In genomic region chr7:78149787-78150186, GRCh38 we compare ENCODE assay signal across 14 cellular contexts.
DNase-seq lines count a peak whose midpoint lies in the region; ATAC-seq, FAIRE-seq and TF ChIP-seq lines count a peak whose summit lies in the region.
"Had no signal": no experiment of that assay in that cellular context is flagged by ENCODE, and none has a peak within 500 bp of the region (broad histone marks: within the 10 kb centered on the region; RNA-seq: fewer than 3 reads in every experiment).

No MANE protein-coding gene starts in this region.

- H3K36me3 ChIP-seq in thoracic aorta, result no peaks in the 10 kb centered on the region
- H3K36me3 ChIP-seq: neural progenitor cell, spleen had no signal

- peak; percentile 55 for FAIRE-seq in RCC 7860 (lab: Jason Lieb, UNC)
- FAIRE-seq: endometrium, HTR-8/SVneo had no signal

- H3K9me3 ChIP-seq in thoracic aorta, result no peaks in the 10 kb centered on the region
- H3K9me3 ChIP-seq: spleen had no signal

- TF ChIP-seq CTCF in thoracic aorta (IDR thresholded peaks at IDR 0.05), result no peak
- TF ChIP-seq CTCF in GM10266 (IDR thresholded peaks at IDR 0.05; ENCODE audit: control insufficient read depth, insufficient read depth, low read depth, missing control alignments), result no peak

- peak overlapping the region in 1 of 2 donors; percentile 48 for H3K27ac ChIP-seq in thoracic aorta
- H3K27ac ChIP-seq: neural progenitor cell, spleen had no signal

- H3K4me3 ChIP-seq in thoracic aorta, result no peak overlapping the region
- H3K4me3 ChIP-seq: neural progenitor cell, spleen had no signal

- peak; percentile 75 for DNase-seq in GM03348 (ENCODE audit: low spot score)
- no peak for DNase-seq in RCC 7860 (ENCODE audit: low spot score)
- DNase-seq in fibroblast of peridontal ligament (ENCODE audit: extremely low read depth), result peak; percentile 98
- no peak for DNase-seq in thoracic aorta (ENCODE audit: low spot score)
- DNase-seq in NCI-H146 (lab: John Stamatoyannopoulos, UW), result no peak
- DNase-seq in GM10266 (ENCODE audit: extremely low spot score), result no peak
- no peak for DNase-seq in NOMO-1 (lab: John Stamatoyannopoulos, UW; ENCODE audit: unreplicated experiment in 2 of 2)
- DNase-seq: activated CD4-positive, alpha-beta T cell treated with anti-CD3 and anti-CD28 coated beads for 48 hours; COR-L47; hypothalamus; spleen had no signal

- no peaks in the 10 kb centered on the region for H3K27me3 ChIP-seq in thoracic aorta (replicated peaks; ENCODE audit: insufficient read depth)
- H3K27me3 ChIP-seq: neural progenitor cell, spleen had no signal

- ATAC-seq in thoracic aorta (ENCODE audit: insufficient number of reproducible peaks, low FRiP score, low read depth), result peak; percentile 60

- H3K4me1 ChIP-seq in thoracic aorta (ENCODE audit: control insufficient read depth in 1 of 2, low read depth in 2 of 2), result peaks cover 9 to 34% of the 10 kb centered on the region in 2 donors
- H3K4me1 ChIP-seq: neural progenitor cell, spleen had no signal

Comparison
In these comparisons a context has a peak if more than half of its experiments do, and no peak if none do; other contexts are left out.
1. DNase-seq: peak in GM03348 (single experiment) and fibroblast of peridontal ligament (single experiment); none in RCC 7860 (single experiment), thoracic aorta (single experiment), NCI-H146 (single experiment), GM10266 (single experiment) and NOMO-1 (0 of 2).